In genomic region chr11:8910662-8911039, GRCh38 we compare ENCODE assay signal across 9 cellular contexts. TPM values are rescaled to one million over a fixed set of nuclear protein-coding genes. Genes with fewer than 3 reads are reported as not detected.
DNase-seq lines count a peak whose midpoint lies in the region; ATAC-seq, FAIRE-seq and TF ChIP-seq lines count a peak whose summit lies in the region.
"Had no signal": no experiment of that assay in that cellular context is flagged by ENCODE, and none has a peak within 500 bp of the region (broad histone marks: within the 10 kb centered on the region; RNA-seq: fewer than 3 reads in every experiment).

No MANE protein-coding gene starts in this region.

- peaks cover 0 to 1% of the 10 kb centered on the region in 2 donors for H3K36me3 ChIP-seq in body of pancreas (replicated peaks in 1 of 2; ENCODE audit: insufficient read depth in 1 of 2, low read depth in 2 of 2)
- no peaks in the 10 kb centered on the region for H3K36me3 ChIP-seq in lung (ENCODE audit: control insufficient read depth in 2 of 2, insufficient read depth in 2 of 2, low read length in 2 of 2)
- H3K36me3 ChIP-seq in aorta (ENCODE audit: control insufficient read depth in 1 of 2, insufficient read depth in 2 of 2, low read length in 1 of 2): no peaks in the 10 kb centered on the region

- H3K27ac ChIP-seq in body of pancreas: peak overlapping the region in 1 of 4 donors; percentile 51
- peak overlapping the region in 1 of 2 donors; percentile 45 for H3K27ac ChIP-seq in lung (ENCODE audit: low read depth in 1 of 2, low read length in 1 of 2)
- H3K27ac ChIP-seq in aorta (ENCODE audit: low read depth in 1 of 2, low read length in 2 of 2): no peak overlapping the region

- intact Hi-C loops in body of pancreas (cut with DNase I): no loop called here
- intact Hi-C loops in aorta (cut with DNase I): loop anchor here (5.0 kb wide), 2 partner anchors 227 to 228 kb away; partner anchors contain the start of genes RPL27A (in 1 of the 2) and TRIM66 (in 1 of the 2)

- FAIRE-seq in RCC 7860 (lab: Jason Lieb, UNC): no peak

- H3K9me3 ChIP-seq in body of pancreas (no peaks in the 10 kb centered on the region), lung (ENCODE audit: control insufficient read depth in 2 of 2, insufficient read depth in 1 of 2, low read length in 1 of 2) (no peaks in the 10 kb centered on the region), aorta (ENCODE audit: control insufficient read depth, low read length) (no peaks in the 10 kb centered on the region)

- peaks cover 33% of the 10 kb centered on the region for H3K4me1 ChIP-seq in body of pancreas
- H3K4me1 ChIP-seq in lung (ENCODE audit: control insufficient read depth in 2 of 2, insufficient read depth in 2 of 2, low read length in 2 of 2): peaks cover 4 to 6% of the 10 kb centered on the region in 2 donors
- peaks cover 0 to 5% of the 10 kb centered on the region in 2 donors for H3K4me1 ChIP-seq in aorta (ENCODE audit: control insufficient read depth in 1 of 2, insufficient read depth in 2 of 2, low read length in 2 of 2)

- DNase-seq in body of pancreas (no peak), lung (ENCODE audit: low spot score) (no peak), aorta (no peak), NCI-H1092 (lab: John Stamatoyannopoulos, UW) (no peak), NCI-H1436 (lab: John Stamatoyannopoulos, UW) (no peak), RCC 7860 (ENCODE audit: low spot score) (no peak)

- 0 to 2% methylated on average over 1 to 21 of the region's 22 CpGs for WGBS in body of pancreas, 2 donors
- WGBS in lung, 2 donors: 1 to 5% methylated on average over 17 to 22 of the region's 22 CpGs
- WGBS in aorta, 2 donors: 0 to 4% methylated on average over 9 to 22 of the region's 22 CpGs

- ATAC-seq in GM19324 (IDR thresholded peaks at IDR 0.05; ENCODE audit: low FRiP score, unreplicated experiment) (peak; percentile 2), HG03342 (IDR thresholded peaks at IDR 0.05; ENCODE audit: unreplicated experiment) (peak; percentile 3), body of pancreas (peak; percentile 18), lung (ENCODE audit: insufficient read depth, low FRiP score) (peak; percentile 7), aorta (ENCODE audit: low FRiP score) (no peak)

- TF ChIP-seq POLR2A in body of pancreas (IDR thresholded peaks at IDR 0.05): no peak

- H3K27me3 ChIP-seq in body of pancreas (no peaks in the 10 kb centered on the region), lung (ENCODE audit: control insufficient read depth, insufficient read depth) (no peaks in the 10 kb centered on the region), aorta (ENCODE audit: control insufficient read depth in 1 of 2, insufficient read depth in 2 of 2, low read length in 1 of 2) (no peaks in the 10 kb centered on the region)

- no peak for TF ChIP-seq CTCF in body of pancreas (IDR thresholded peaks at IDR 0.05)
- no peak for TF ChIP-seq CTCF in lung (IDR thresholded peaks at IDR 0.05; ENCODE audit: control extremely low read depth, extremely low read depth)

- H3K4me3 ChIP-seq in body of pancreas (peak overlapping the region; percentile 46 to 69), lung (peak overlapping the region; percentile 44), aorta (ENCODE audit: low read length in 2 of 2) (peak overlapping the region; percentile 3 to 34)

RNA-seq across cellular contexts. Expression of gene AKIP1, which starts 0.3 kb away (rescaled TPM):
- total RNA-seq in body of pancreas: 10 to 100 TPM in 1 of 2 donors, 1 to 10 TPM in 1; 8.6 to 21.0 TPM
- 10 to 100 TPM; 18.2 to 27.2 TPM for total RNA-seq in lung
- polyA plus RNA-seq in lung: 10 to 100 TPM; 15.6 to 18.1 TPM
- 10 to 100 TPM; 15.6 to 25.3 TPM for total RNA-seq in aorta
- polyA plus RNA-seq in aorta: 10 to 100 TPM; 36.1 to 52.2 TPM

RNA-seq across cellular contexts. Expression of gene C11orf16, which starts 22.1 kb away (rescaled TPM):
- total RNA-seq in body of pancreas: not detected
- 10 to 100 TPM in 1 of 2 donors, 1 to 10 TPM in 1; 8.4 to 14.0 TPM for total RNA-seq in lung
- 1 to 10 TPM; 1.9 to 3.1 TPM for polyA plus RNA-seq in lung
- not detected for total RNA-seq in aorta
- not detected for polyA plus RNA-seq in aorta
- total RNA-seq: T-helper 1 cell treated with Interleukin-12 subunit alpha and Interleukin-12 subunit beta and Interleukin-4 antibody, amounts not matched to agents 30 ng/mL and 1 ng/mL, for 36 hours had no signal

RNA-seq across cellular contexts. Expression of gene ASCL3, which starts 32.2 kb away (rescaled TPM):
- total RNA-seq in body of pancreas (not detected), lung (not detected), aorta (not detected)
- polyA plus RNA-seq in lung (not detected), aorta (not detected)
- total RNA-seq: T-helper 1 cell treated with Interleukin-12 subunit alpha and Interleukin-12 subunit beta and Interleukin-4 antibody, amounts not matched to agents 30 ng/mL and 1 ng/mL, for 36 hours had no signal

RNA-seq across cellular contexts. Expression of gene TMEM9B, which starts 53.6 kb away (rescaled TPM):
- total RNA-seq in body of pancreas (10 to 100 TPM; 19.4 to 62.5 TPM), lung (10 to 100 TPM; 41.1 to 48.3 TPM), aorta (10 to 100 TPM; 23.6 to 26.0 TPM)
- polyA plus RNA-seq in lung (10 to 100 TPM; 35.3 to 55.9 TPM), aorta (10 to 100 TPM; 20.8 to 28.7 TPM)

Comparison
In these comparisons a context has a peak if more than half of its experiments do, and no peak if none do; other contexts are left out.
1. RNA of gene C11orf16, which starts 22.1 kb away (total RNA-seq): 8.4 to 14.0 TPM in lung; not detected in body of pancreas and not detected in aorta; every median in the first group is over 4 times any median in the second.
2. Peak in every context shown above with its lines, with median percentiles within 50 percentile points of each other: H3K4me3 ChIP-seq.